In genomic region chr11:68798221-68798813, GRCh38 we compare ENCODE assay signal across 8 cellular contexts. TPM values are rescaled to one million over a fixed set of nuclear protein-coding genes. Genes with fewer than 3 reads are reported as not detected.
DNase-seq lines count a peak whose midpoint lies in the region; ATAC-seq, FAIRE-seq and TF ChIP-seq lines count a peak whose summit lies in the region.
"Had no signal": no experiment of that assay in that cellular context is flagged by ENCODE, and none has a peak within 500 bp of the region (broad histone marks: within the 10 kb centered on the region; RNA-seq: fewer than 3 reads in every experiment).

No MANE protein-coding gene starts in this region.

- FAIRE-seq in astrocyte (lab: Jason Lieb, UNC) = no peak

- H4K20me1 ChIP-seq in astrocyte (ENCODE audit: insufficient read depth, low read length) = no peaks in the 10 kb centered on the region

- H3K27me3 Mint-ChIP-seq in astrocyte (ENCODE audit: low read depth, unreplicated experiment) = peaks cover 15% of the 10 kb centered on the region
- no peaks in the 10 kb centered on the region for H3K27me3 Mint-ChIP-seq in stimulated activated naive CD8-positive, alpha-beta T cell treated with anti-CD3 and anti-CD28 coated beads, Interleukin-15, amount 100 ng/mL, for 72 hours

- no peak overlapping the region for H2AFZ ChIP-seq in astrocyte (ENCODE audit: low read depth, low read length)

- H3K79me2 ChIP-seq in astrocyte (ENCODE audit: insufficient read depth, low read length) = no peaks in the 10 kb centered on the region

- no peak overlapping the region for H3K4me2 ChIP-seq in astrocyte (ENCODE audit: low read length)

- H3K9me3 ChIP-seq in Peyer's patch = no peaks in the 10 kb centered on the region
- H3K9me3 ChIP-seq in astrocyte (ENCODE audit: insufficient read depth, low read depth, low read length) = no peaks in the 10 kb centered on the region

- H3K9me3 Mint-ChIP-seq in astrocyte (ENCODE audit: unreplicated experiment) = peaks cover 2% of the 10 kb centered on the region
- no peaks in the 10 kb centered on the region for H3K9me3 Mint-ChIP-seq in stimulated activated naive CD8-positive, alpha-beta T cell treated with anti-CD3 and anti-CD28 coated beads, Interleukin-15, amount 100 ng/mL, for 72 hours

- H3K4me3 ChIP-seq in GM12875 (ENCODE audit: low read depth, low read length) (no peak overlapping the region), Peyer's patch (no peak overlapping the region), astrocyte (ENCODE audit: insufficient read depth, low read depth, low read length) (no peak overlapping the region)
- H3K4me3 ChIP-seq: skin epidermis had no signal

- ATAC-seq in left lobe of liver (peak; percentile 60), GM21619 (IDR thresholded peaks at IDR 0.05; ENCODE audit: unreplicated experiment) (no peak), HG03280 (IDR thresholded peaks at IDR 0.05; ENCODE audit: unreplicated experiment) (no peak)
- ATAC-seq in stimulated activated naive CD8-positive, alpha-beta T cell treated with anti-CD3 and anti-CD28 coated beads, Interleukin-15, amount 100 ng/mL, for 72 hours = peak; percentile 23

- H3K27ac Mint-ChIP-seq in astrocyte (ENCODE audit: unreplicated experiment) = no peak overlapping the region
- no peak overlapping the region for H3K27ac Mint-ChIP-seq in stimulated activated naive CD8-positive, alpha-beta T cell treated with anti-CD3 and anti-CD28 coated beads, Interleukin-15, amount 100 ng/mL, for 72 hours

- H3K36me3 ChIP-seq in Peyer's patch = peaks cover 0 to 100% (median 0%) of the 10 kb centered on the region in 3 donors
- H3K36me3 ChIP-seq in astrocyte (ENCODE audit: insufficient read depth, low read length) = no peaks in the 10 kb centered on the region

- H3K27ac ChIP-seq in Peyer's patch = no peak overlapping the region
- H3K27ac ChIP-seq in astrocyte (ENCODE audit: low read depth, low read length) = no peak overlapping the region
- H3K27ac ChIP-seq: skin epidermis had no signal

- TF ChIP-seq POLR2A in Peyer's patch (IDR thresholded peaks at IDR 0.05) = no peak

- H3K36me3 Mint-ChIP-seq in astrocyte (ENCODE audit: low read depth, unreplicated experiment) = no peaks in the 10 kb centered on the region

- TF ChIP-seq CTCF in GM12875 (IDR thresholded peaks at IDR 0.05; ENCODE audit: borderline replicate concordance, insufficient read depth, low read depth, low read length) (peak; percentile 77), Peyer's patch (IDR thresholded peaks at IDR 0.05) (peak in 5 of 6 experiments; percentile 24 to 53 (median 45)), astrocyte (IDR thresholded peaks at IDR 0.05; ENCODE audit: insufficient read depth, low read depth, low read length) (peak; percentile 37)

- H3K4me3 Mint-ChIP-seq in astrocyte (ENCODE audit: unreplicated experiment) = no peak overlapping the region
- no peak overlapping the region for H3K4me3 Mint-ChIP-seq in stimulated activated naive CD8-positive, alpha-beta T cell treated with anti-CD3 and anti-CD28 coated beads, Interleukin-15, amount 100 ng/mL, for 72 hours

- no peaks in the 10 kb centered on the region for H3K4me1 Mint-ChIP-seq in astrocyte (ENCODE audit: low read depth, unreplicated experiment)
- no peaks in the 10 kb centered on the region for H3K4me1 Mint-ChIP-seq in stimulated activated naive CD8-positive, alpha-beta T cell treated with anti-CD3 and anti-CD28 coated beads, Interleukin-15, amount 100 ng/mL, for 72 hours

- H3K27me3 ChIP-seq in Peyer's patch = no peaks in the 10 kb centered on the region
- no peaks in the 10 kb centered on the region for H3K27me3 ChIP-seq in astrocyte (ENCODE audit: insufficient read depth, low read length)

- DNase-seq in Peyer's patch (peak; percentile 22 to 64 (median 58)), astrocyte (ENCODE audit: low read depth) (no peak), left lobe of liver (ENCODE audit: low spot score) (no peak)
- DNase-seq in stimulated activated naive CD8-positive, alpha-beta T cell treated with anti-CD3 and anti-CD28 coated beads, Interleukin-15, amount 100 ng/mL, for 72 hours = peak; percentile 26 to 38

- H3K4me1 ChIP-seq in Peyer's patch (no peaks in the 10 kb centered on the region), astrocyte (ENCODE audit: insufficient read depth, low read length) (no peaks in the 10 kb centered on the region)

- H3K9ac ChIP-seq in astrocyte (ENCODE audit: low read length) = no peak overlapping the region

RNA-seq across cellular contexts. Expression of gene CPT1A, which starts 43.4 kb away (rescaled TPM):
- total RNA-seq in Peyer's patch (100 to 1,000 TPM in 3 of 4 donors, 10 to 100 TPM in 1; 80.6 to 372 (median 118) TPM), astrocyte (2.3 and 2.8 TPM in 2 replicates), left lobe of liver (56.6 TPM)

RNA-seq across cellular contexts. Expression of gene TESMIN, which starts 47.0 kb away (rescaled TPM):
- 10 to 100 TPM in 2 of 4 donors, 1 to 10 TPM in 2; 2.6 to 16.7 (median 8.2) TPM for total RNA-seq in Peyer's patch
- 1.1 and 1.7 TPM in 2 replicates for total RNA-seq in astrocyte
- 0.70 TPM for total RNA-seq in left lobe of liver

Comparison
In these comparisons a context has a peak if more than half of its experiments do, and no peak if none do; other contexts are left out.
1. DNase-seq: peak in Peyer's patch (3 of 3) and stimulated activated naive CD8-positive, alpha-beta T cell treated with anti-CD3 and anti-CD28 coated beads, Interleukin-15, amount 100 ng/mL, for 72 hours (2 of 2); none in astrocyte (single experiment) and left lobe of liver (single experiment).
2. ATAC-seq: peak in left lobe of liver (single experiment) and stimulated activated naive CD8-positive, alpha-beta T cell treated with anti-CD3 and anti-CD28 coated beads, Interleukin-15, amount 100 ng/mL, for 72 hours (single experiment); none in GM21619 (single experiment) and HG03280 (single experiment).
3. RNA of gene CPT1A, which starts 43.4 kb away (total RNA-seq): 80.6 to 372 TPM in Peyer's patch and 56.6 TPM in left lobe of liver (single experiment); 2.3 to 2.8 TPM in astrocyte; every median in the first group is over 10 times any median in the second.
4. Peak in every context shown above with its lines, with median percentiles within 50 percentile points of each other: CTCF ChIP-seq.